In the genomic region with DNA sequence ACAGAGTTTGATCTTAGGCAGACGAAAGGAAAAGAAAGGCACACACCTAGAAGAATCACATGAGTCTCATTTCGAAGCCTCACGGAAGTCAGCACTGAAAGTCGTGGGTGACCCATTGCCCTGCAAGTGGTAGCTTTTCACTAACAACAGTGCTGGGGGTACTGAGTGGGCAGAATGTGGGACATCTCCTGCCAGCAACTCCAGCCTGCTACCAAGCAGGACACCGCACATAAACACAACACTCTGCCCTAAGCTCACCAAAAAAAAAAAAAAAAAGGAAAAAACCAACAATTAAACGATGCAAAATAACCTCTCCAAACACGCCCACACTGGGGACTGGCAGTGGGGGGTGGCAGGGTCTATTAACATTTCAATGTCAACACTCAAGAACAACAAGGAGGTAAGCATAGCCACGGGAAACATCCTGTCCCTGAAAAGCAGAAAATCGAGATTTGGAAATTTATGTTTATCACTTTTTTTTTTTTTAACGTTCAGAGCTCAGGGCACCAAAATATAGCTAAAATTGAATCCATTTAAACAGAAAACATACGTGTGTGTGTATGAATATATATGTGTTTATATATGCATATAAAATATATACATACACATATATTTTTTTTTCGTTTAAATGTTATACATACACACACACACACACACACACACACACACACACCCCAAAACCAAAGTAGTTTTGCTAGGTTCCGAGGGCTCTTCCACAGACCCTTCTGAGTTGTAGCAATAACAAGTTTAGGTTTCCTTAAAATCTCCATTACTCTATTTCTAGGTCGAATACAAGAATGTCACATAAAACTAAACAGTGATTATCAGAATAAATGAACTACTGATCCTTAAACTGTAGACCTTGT, we compare ENCODE assay signal across 1 cellular context.
TF ChIP-seq lines count a peak whose summit lies in the region.

No MANE protein-coding gene starts in this region.

TF ChIP-seq in HepG2, 621 proteins besides CTCF, POLR2A, EP300 and RAD21 (continued from another document):
- TF ChIP-seq, protein P1, sequence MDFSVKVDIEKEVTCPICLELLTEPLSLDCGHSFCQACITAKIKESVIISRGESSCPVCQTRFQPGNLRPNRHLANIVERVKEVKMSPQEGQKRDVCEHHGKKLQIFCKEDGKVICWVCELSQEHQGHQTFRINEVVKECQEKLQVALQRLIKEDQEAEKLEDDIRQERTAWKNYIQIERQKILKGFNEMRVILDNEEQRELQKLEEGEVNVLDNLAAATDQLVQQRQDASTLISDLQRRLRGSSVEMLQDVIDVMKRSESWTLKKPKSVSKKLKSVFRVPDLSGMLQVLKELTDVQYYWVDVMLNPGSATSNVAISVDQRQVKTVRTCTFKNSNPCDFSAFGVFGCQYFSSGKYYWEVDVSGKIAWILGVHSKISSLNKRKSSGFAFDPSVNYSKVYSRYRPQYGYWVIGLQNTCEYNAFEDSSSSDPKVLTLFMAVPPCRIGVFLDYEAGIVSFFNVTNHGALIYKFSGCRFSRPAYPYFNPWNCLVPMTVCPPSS (IDR thresholded peaks at IDR 0.05): no peak
- no peak for TF ChIP-seq GABPA (IDR thresholded peaks at IDR 0.05; ENCODE audit: low read depth, low read length)
- 0 out of 2 replicates have a peak, but pooled peaks have one; percentile 35 for TF ChIP-seq GABPA (CRISPR knock-in tag; IDR thresholded peaks at IDR 0.05; ENCODE audit: low read depth)
- TF ChIP-seq, protein P2, sequence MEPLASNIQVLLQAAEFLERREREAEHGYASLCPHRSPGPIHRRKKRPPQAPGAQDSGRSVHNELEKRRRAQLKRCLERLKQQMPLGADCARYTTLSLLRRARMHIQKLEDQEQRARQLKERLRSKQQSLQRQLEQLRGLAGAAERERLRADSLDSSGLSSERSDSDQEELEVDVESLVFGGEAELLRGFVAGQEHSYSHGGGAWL (CRISPR knock-in tag; IDR thresholded peaks at IDR 0.05): no peak
- 0 out of 2 replicates have a peak, but pooled peaks have one; percentile 19 for TF ChIP-seq POGZ (CRISPR knock-in tag; IDR thresholded peaks at IDR 0.05)
- TF ChIP-seq ELF4 (CRISPR knock-in tag; IDR thresholded peaks at IDR 0.05; ENCODE audit: borderline replicate concordance): peak; percentile 28
- TF ChIP-seq, protein P3, sequence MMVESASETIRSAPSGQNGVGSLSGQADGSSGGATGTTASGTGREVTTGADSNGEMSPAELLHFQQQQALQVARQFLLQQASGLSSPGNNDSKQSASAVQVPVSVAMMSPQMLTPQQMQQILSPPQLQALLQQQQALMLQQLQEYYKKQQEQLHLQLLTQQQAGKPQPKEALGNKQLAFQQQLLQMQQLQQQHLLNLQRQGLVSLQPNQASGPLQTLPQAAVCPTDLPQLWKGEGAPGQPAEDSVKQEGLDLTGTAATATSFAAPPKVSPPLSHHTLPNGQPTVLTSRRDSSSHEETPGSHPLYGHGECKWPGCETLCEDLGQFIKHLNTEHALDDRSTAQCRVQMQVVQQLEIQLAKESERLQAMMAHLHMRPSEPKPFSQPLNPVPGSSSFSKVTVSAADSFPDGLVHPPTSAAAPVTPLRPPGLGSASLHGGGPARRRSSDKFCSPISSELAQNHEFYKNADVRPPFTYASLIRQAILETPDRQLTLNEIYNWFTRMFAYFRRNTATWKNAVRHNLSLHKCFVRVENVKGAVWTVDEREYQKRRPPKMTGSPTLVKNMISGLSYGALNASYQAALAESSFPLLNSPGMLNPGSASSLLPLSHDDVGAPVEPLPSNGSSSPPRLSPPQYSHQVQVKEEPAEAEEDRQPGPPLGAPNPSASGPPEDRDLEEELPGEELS (CRISPR knock-in tag; IDR thresholded peaks at IDR 0.05): peak; percentile 46; the same call in 1 of the 2 replicates
- peak; percentile 44 for TF ChIP-seq MED1 (CRISPR knock-in tag; IDR thresholded peaks at IDR 0.05)
- TF ChIP-seq NCOR1 (IDR thresholded peaks at IDR 0.05; ENCODE audit: borderline replicate concordance, low read length): 0 out of 2 replicates have a peak, but pooled peaks have one; percentile 7
- 0 out of 2 replicates have a peak, but pooled peaks have one; percentile 15 for TF ChIP-seq GFI1 (CRISPR knock-in tag; IDR thresholded peaks at IDR 0.05; ENCODE audit: borderline replicate concordance)
- no peak for TF ChIP-seq MTA1 (CRISPR knock-in tag; IDR thresholded peaks at IDR 0.05; ENCODE audit: borderline replicate concordance)
- TF ChIP-seq ATF1 (CRISPR knock-in tag; IDR thresholded peaks at IDR 0.05): no peak
- TF ChIP-seq ZNF710 (CRISPR knock-in tag; IDR thresholded peaks at IDR 0.05; ENCODE audit: borderline replicate concordance): 0 out of 2 replicates have a peak, but pooled peaks have one; percentile 41
- peak; percentile 14; the same call in 1 of the 2 replicates for TF ChIP-seq ZBTB3 (CRISPR knock-in tag; IDR thresholded peaks at IDR 0.05; ENCODE audit: borderline replicate concordance, low read depth)
- no peak for TF ChIP-seq GMEB2 (CRISPR knock-in tag; IDR thresholded peaks at IDR 0.05; ENCODE audit: low read depth)
